13 cellular contexts compared by ENCODE assay signal in genomic region chr2:96159084-96159830, GRCh38. TPM values are rescaled to one million over a fixed set of nuclear protein-coding genes. Genes with fewer than 3 reads are reported as not detected.
DNase-seq lines count a peak whose midpoint lies in the region; ATAC-seq and TF ChIP-seq lines count a peak whose summit lies in the region.
"Had no signal": no experiment of that assay in that cellular context is flagged by ENCODE, and none has a peak within 500 bp of the region (broad histone marks: within the 10 kb centered on the region; RNA-seq: fewer than 3 reads in every experiment).

No MANE protein-coding gene starts in this region.

- no peak overlapping the region for H3K4me3 Mint-ChIP-seq in activated CD8-positive, alpha-beta memory T cell treated with anti-CD3 and anti-CD28 coated beads, Interleukin-2, amount 10 ng/mL, durations not matched to agents 7 days and 5 days
- H3K4me3 Mint-ChIP-seq in immature natural killer cell, result peak overlapping the region; percentile 0 to 80 (median 31)
- peak overlapping the region; percentile 51 for H3K4me3 Mint-ChIP-seq in stimulated activated naive CD8-positive, alpha-beta T cell treated with anti-CD3 and anti-CD28 coated beads, Interleukin-15, Interleukin-2, amounts not matched to agents 100 ng/mL and 50 ng/mL, for 24 hours

- H3K27ac Mint-ChIP-seq in activated CD8-positive, alpha-beta memory T cell treated with anti-CD3 and anti-CD28 coated beads, Interleukin-2, amount 10 ng/mL, durations not matched to agents 7 days and 5 days, result peak overlapping the region; percentile 58
- H3K27ac Mint-ChIP-seq in immature natural killer cell, result peak overlapping the region; percentile 81 to 97 (median 92)
- peak overlapping the region; percentile 91 for H3K27ac Mint-ChIP-seq in stimulated activated naive CD8-positive, alpha-beta T cell treated with anti-CD3 and anti-CD28 coated beads, Interleukin-15, Interleukin-2, amounts not matched to agents 100 ng/mL and 50 ng/mL, for 24 hours

- peaks cover 5% of the 10 kb centered on the region for H3K9me3 Mint-ChIP-seq in activated CD8-positive, alpha-beta memory T cell treated with anti-CD3 and anti-CD28 coated beads, Interleukin-2, amount 10 ng/mL, durations not matched to agents 7 days and 5 days (ENCODE audit: low read depth)
- H3K9me3 Mint-ChIP-seq in immature natural killer cell, result no peaks in the 10 kb centered on the region
- peaks cover 6% of the 10 kb centered on the region for H3K9me3 Mint-ChIP-seq in stimulated activated naive CD8-positive, alpha-beta T cell treated with anti-CD3 and anti-CD28 coated beads, Interleukin-15, Interleukin-2, amounts not matched to agents 100 ng/mL and 50 ng/mL, for 24 hours

- CTCF ChIA-PET in activated CD8-positive, alpha-beta memory T cell treated with anti-CD3 and anti-CD28 coated beads, Interleukin-2, amount 10 ng/mL, durations not matched to agents 7 days and 5 days (lab: Charles Lee), result interaction anchor here (1.5 to 27.2 kb wide), 3 partner anchors 15 to 42 kb away, joined by 4 to 675 read pairs (median 8); partner anchors contain the start of genes ADRA2B, ASTL and DUSP2

- H3K36me3 ChIP-seq in right atrium auricular region, result no peaks in the 10 kb centered on the region
- H3K36me3 ChIP-seq: cardiac muscle cell had no signal

- no peak for ATAC-seq in Right ventricle myocardium superior (ENCODE audit: poor library complexity)
- ATAC-seq in activated CD8-positive, alpha-beta memory T cell treated with anti-CD3 and anti-CD28 coated beads, Interleukin-2, amount 10 ng/mL, durations not matched to agents 7 days and 5 days, result no peak
- ATAC-seq in GM18907 (IDR thresholded peaks at IDR 0.05; ENCODE audit: unreplicated experiment), result no peak
- ATAC-seq: left cardiac atrium had no signal

- no peaks in the 10 kb centered on the region for H3K27me3 ChIP-seq in right atrium auricular region

- H3K4me1 ChIP-seq in right atrium auricular region, result no peaks in the 10 kb centered on the region
- H3K4me1 ChIP-seq: parathyroid adenoma had no signal

- DNase-seq in Right ventricle myocardium superior (peak; percentile 18), right atrium auricular region (ENCODE audit: low spot score) (no peak), immature natural killer cell (peak; percentile 34 to 47 (median 36)), GM03348 (ENCODE audit: low spot score) (no peak), C1 segment of cervical spinal cord (lab: John Stamatoyannopoulos, UW) (no peak)
- DNase-seq in activated CD8-positive, alpha-beta memory T cell treated with anti-CD3 and anti-CD28 coated beads, Interleukin-2, amount 10 ng/mL, durations not matched to agents 7 days and 5 days, result no peak
- DNase-seq: left cardiac atrium, NCI-H1105 had no signal

- H3K27ac ChIP-seq in right atrium auricular region, result no peak overlapping the region
- H3K27ac ChIP-seq: cardiac muscle cell, parathyroid adenoma had no signal

- H3K27me3 Mint-ChIP-seq in activated CD8-positive, alpha-beta memory T cell treated with anti-CD3 and anti-CD28 coated beads, Interleukin-2, amount 10 ng/mL, durations not matched to agents 7 days and 5 days, result no peaks in the 10 kb centered on the region
- peaks cover 19 to 30% (median 21%) of the 10 kb centered on the region in 3 donors for H3K27me3 Mint-ChIP-seq in immature natural killer cell (ENCODE audit: low read depth in 3 of 3)
- no peaks in the 10 kb centered on the region for H3K27me3 Mint-ChIP-seq in stimulated activated naive CD8-positive, alpha-beta T cell treated with anti-CD3 and anti-CD28 coated beads, Interleukin-15, Interleukin-2, amounts not matched to agents 100 ng/mL and 50 ng/mL, for 24 hours

- no peak overlapping the region for H3K4me3 ChIP-seq in right atrium auricular region
- H3K4me3 ChIP-seq: cardiac muscle cell had no signal

- intact Hi-C loops in Right ventricle myocardium superior (cut with DNase I), result no loop called here

- TF ChIP-seq CTCF in right atrium auricular region (IDR thresholded peaks at IDR 0.05), result no peak

- peaks cover 7% of the 10 kb centered on the region for H3K36me3 Mint-ChIP-seq in activated CD8-positive, alpha-beta memory T cell treated with anti-CD3 and anti-CD28 coated beads, Interleukin-2, amount 10 ng/mL, durations not matched to agents 7 days and 5 days
- H3K36me3 Mint-ChIP-seq in immature natural killer cell, result no peaks in the 10 kb centered on the region
- peaks cover 8% of the 10 kb centered on the region for H3K36me3 Mint-ChIP-seq in stimulated activated naive CD8-positive, alpha-beta T cell treated with anti-CD3 and anti-CD28 coated beads, Interleukin-15, Interleukin-2, amounts not matched to agents 100 ng/mL and 50 ng/mL, for 24 hours (ENCODE audit: low read depth)

- H3K9me3 ChIP-seq in right atrium auricular region, result no peaks in the 10 kb centered on the region

- H3K4me1 Mint-ChIP-seq in activated CD8-positive, alpha-beta memory T cell treated with anti-CD3 and anti-CD28 coated beads, Interleukin-2, amount 10 ng/mL, durations not matched to agents 7 days and 5 days, result peaks cover 80% of the 10 kb centered on the region
- peaks cover 77 to 84% of the 10 kb centered on the region in 2 donors for H3K4me1 Mint-ChIP-seq in immature natural killer cell
- peaks cover 94% of the 10 kb centered on the region for H3K4me1 Mint-ChIP-seq in stimulated activated naive CD8-positive, alpha-beta T cell treated with anti-CD3 and anti-CD28 coated beads, Interleukin-15, Interleukin-2, amounts not matched to agents 100 ng/mL and 50 ng/mL, for 24 hours (ENCODE audit: low read depth)

RNA-seq across cellular contexts. Expression of gene DUSP2, which starts 14.0 kb away (rescaled TPM):
- total RNA-seq in Right ventricle myocardium superior (1.5 TPM), right atrium auricular region (1 to 10 TPM; 4.0 to 9.0 TPM)
- total RNA-seq in activated CD8-positive, alpha-beta memory T cell treated with anti-CD3 and anti-CD28 coated beads, Interleukin-2, amount 10 ng/mL, durations not matched to agents 7 days and 5 days, result 10 to 100 TPM; 32.0 to 53.6 TPM
- polyA plus RNA-seq in immature natural killer cell, result 100 to 1,000 TPM; 272 to 875 (median 555) TPM

RNA-seq across cellular contexts. Expression of gene ASTL, which starts 21.0 kb away (rescaled TPM):
- not detected for total RNA-seq in Right ventricle myocardium superior
- not detected for total RNA-seq in right atrium auricular region
- total RNA-seq in activated CD8-positive, alpha-beta memory T cell treated with anti-CD3 and anti-CD28 coated beads, Interleukin-2, amount 10 ng/mL, durations not matched to agents 7 days and 5 days, result 1 to 10 TPM; 1.9 to 6.4 TPM
- not detected for polyA plus RNA-seq in immature natural killer cell
- total RNA-seq: cardiac muscle cell, left cardiac atrium had no signal
- polyA plus RNA-seq: AG04450, cardiac muscle cell had no signal

RNA-seq across cellular contexts. Expression of gene ADRA2B, which starts 42.9 kb away (rescaled TPM):
- total RNA-seq in Right ventricle myocardium superior (6.4 TPM), right atrium auricular region (1 to 10 TPM in 1 of 2 donors, under 1 TPM in 1; 0.47 to 1.4 TPM)
- total RNA-seq in activated CD8-positive, alpha-beta memory T cell treated with anti-CD3 and anti-CD28 coated beads, Interleukin-2, amount 10 ng/mL, durations not matched to agents 7 days and 5 days, result under 1 TPM; 0.09 to 0.15 TPM
- polyA plus RNA-seq in immature natural killer cell, result under 1 TPM in 1 of 3 donors, not detected in 2; 0.83 TPM
- polyA plus RNA-seq: AG04450 had no signal

RNA-seq across cellular contexts. Expression of gene STARD7, which starts 49.4 kb away (rescaled TPM):
- 179 TPM for total RNA-seq in Right ventricle myocardium superior
- total RNA-seq in right atrium auricular region, result 100 to 1,000 TPM; 128 to 163 TPM
- total RNA-seq in activated CD8-positive, alpha-beta memory T cell treated with anti-CD3 and anti-CD28 coated beads, Interleukin-2, amount 10 ng/mL, durations not matched to agents 7 days and 5 days, result 100 to 1,000 TPM; 131 to 180 TPM
- 100 to 1,000 TPM; 161 to 252 (median 173) TPM for polyA plus RNA-seq in immature natural killer cell

Comparison
In these comparisons a context has a peak if more than half of its experiments do, and no peak if none do; other contexts are left out.
1. DNase-seq: peak in Right ventricle myocardium superior (single experiment) and immature natural killer cell (3 of 3); none in right atrium auricular region (single experiment), activated CD8-positive, alpha-beta memory T cell treated with anti-CD3 and anti-CD28 coated beads, Interleukin-2, amount 10 ng/mL, durations not matched to agents 7 days and 5 days (single experiment), GM03348 (single experiment) and C1 segment of cervical spinal cord (0 of 14).
2. Peak in every context shown above with its lines, with median percentiles within 50 percentile points of each other: H3K27ac Mint-ChIP-seq.